8 cellular contexts compared by ENCODE assay signal in genomic region chr14:101810897-101811620, GRCh38. TPM values are rescaled to one million over a fixed set of nuclear protein-coding genes. Genes with fewer than 3 reads are reported as not detected.
DNase-seq lines count a peak whose midpoint lies in the region; ATAC-seq lines count a peak whose summit lies in the region.

No MANE protein-coding gene starts in this region.

- no peaks in the 10 kb centered on the region for H3K27me3 Mint-ChIP-seq in activated CD4-positive, alpha-beta memory T cell treated with anti-CD3 and anti-CD28 coated beads, Interleukin-2, amount 10 ng/mL, durations not matched to agents 7 days and 5 days

- peaks cover 0 to 4% of the 10 kb centered on the region in 2 donors for H3K36me3 ChIP-seq in stomach smooth muscle (ENCODE audit: control insufficient read depth in 2 of 2, insufficient read depth in 2 of 2, low read length in 2 of 2)

- CTCF ChIA-PET in activated CD4-positive, alpha-beta memory T cell treated with anti-CD3 and anti-CD28 coated beads, Interleukin-2, amount 10 ng/mL, durations not matched to agents 7 days and 5 days (lab: Charles Lee) = interaction anchor here (0.9 to 8.6 kb wide), 8 partner anchors 9 to 104 kb away, joined by 3 to 84 read pairs (median 4); no protein-coding TSS in a partner anchor

- H3K4me3 ChIP-seq in iPS-11a (ENCODE audit: low read depth, low read length) = peak overlapping the region; percentile 98
- peak overlapping the region; percentile 84 to 92 for H3K4me3 ChIP-seq in stomach smooth muscle (ENCODE audit: low read length in 2 of 2)

- H3K9ac ChIP-seq in stomach smooth muscle (ENCODE audit: low read length in 2 of 2) = peak overlapping the region; percentile 91 to 99

- peaks cover 58% of the 10 kb centered on the region for H3K36me3 Mint-ChIP-seq in activated CD4-positive, alpha-beta memory T cell treated with anti-CD3 and anti-CD28 coated beads, Interleukin-2, amount 10 ng/mL, durations not matched to agents 7 days and 5 days (ENCODE audit: low read depth)

- H3K9me3 Mint-ChIP-seq in activated CD4-positive, alpha-beta memory T cell treated with anti-CD3 and anti-CD28 coated beads, Interleukin-2, amount 10 ng/mL, durations not matched to agents 7 days and 5 days = no peaks in the 10 kb centered on the region

- ATAC-seq in GM19452 (IDR thresholded peaks at IDR 0.05; ENCODE audit: unreplicated experiment) = no peak

- H3K4me3 Mint-ChIP-seq in activated CD4-positive, alpha-beta memory T cell treated with anti-CD3 and anti-CD28 coated beads, Interleukin-2, amount 10 ng/mL, durations not matched to agents 7 days and 5 days = peak overlapping the region; percentile 83

- H3K9me3 ChIP-seq in stomach smooth muscle (ENCODE audit: control insufficient read depth in 2 of 2, low read length in 2 of 2) = no peaks in the 10 kb centered on the region

- H3K27me3 ChIP-seq in stomach smooth muscle (ENCODE audit: control insufficient read depth in 1 of 2, insufficient read depth in 2 of 2, low read length in 2 of 2) = no peaks in the 10 kb centered on the region

- DNase-seq in NCI-H748 treated with DMSO at 0.1 percent for 48 hours (lab: John Stamatoyannopoulos, UW) (peak; percentile 7), NCI-H748 (lab: John Stamatoyannopoulos, UW; ENCODE audit: unreplicated experiment) (no peak), NCI-H1048 (lab: John Stamatoyannopoulos, UW) (no peak), retina (no peak)
- DNase-seq in activated CD4-positive, alpha-beta memory T cell treated with anti-CD3 and anti-CD28 coated beads, Interleukin-2, amount 10 ng/mL, durations not matched to agents 7 days and 5 days = no peak

- peak overlapping the region; percentile 96 for H3K27ac Mint-ChIP-seq in activated CD4-positive, alpha-beta memory T cell treated with anti-CD3 and anti-CD28 coated beads, Interleukin-2, amount 10 ng/mL, durations not matched to agents 7 days and 5 days

- peak overlapping the region; percentile 100 for H3K27ac ChIP-seq in stomach smooth muscle (ENCODE audit: low read length)

- H3K4me1 Mint-ChIP-seq in activated CD4-positive, alpha-beta memory T cell treated with anti-CD3 and anti-CD28 coated beads, Interleukin-2, amount 10 ng/mL, durations not matched to agents 7 days and 5 days = peaks cover 60% of the 10 kb centered on the region

- H3K4me1 ChIP-seq in stomach smooth muscle (ENCODE audit: control insufficient read depth, insufficient read depth, low read length) = peaks cover 24% of the 10 kb centered on the region

- POLR2A ChIA-PET in activated CD4-positive, alpha-beta memory T cell treated with anti-CD3 and anti-CD28 coated beads, Interleukin-2, amount 10 ng/mL, durations not matched to agents 7 days and 5 days (lab: Charles Lee) = interaction anchor here (0.7 to 12.1 kb wide), 25 partner anchors 9 to 509 kb away, joined by 3 to 823 read pairs (median 11); partner anchors contain the start of genes PPP2R5C and ZNF839

RNA-seq across cellular contexts. Expression of gene PPP2R5C, which starts 49.5 kb away (rescaled TPM):
- total RNA-seq in activated CD4-positive, alpha-beta memory T cell treated with anti-CD3 and anti-CD28 coated beads, Interleukin-2, amount 10 ng/mL, durations not matched to agents 7 days and 5 days = 100 to 1,000 TPM; 338 to 348 TPM
